ENCODE assay signal across 1 cellular context in the genomic region with DNA sequence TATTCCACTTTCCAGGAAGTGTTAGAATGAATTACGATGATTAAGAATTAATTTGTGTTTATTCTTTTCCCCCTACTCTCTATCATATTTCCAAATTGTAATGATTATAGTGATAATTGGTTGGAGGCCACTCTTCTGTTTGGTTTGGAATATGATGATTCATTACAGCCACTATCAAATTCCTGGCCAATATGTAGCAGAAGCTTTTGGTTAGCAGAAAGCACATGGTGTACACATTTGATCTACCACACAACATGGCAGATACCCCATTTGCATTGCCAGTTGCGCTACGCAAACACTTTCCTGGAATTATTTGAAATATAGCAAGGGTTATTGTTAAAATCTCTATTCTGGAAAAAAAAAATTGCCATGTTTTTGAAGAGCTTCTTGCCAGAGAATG.
TF ChIP-seq lines count a peak whose summit lies in the region.

No MANE protein-coding gene starts in this region.

TF ChIP-seq in IMR-90, 13 proteins besides CTCF, POLR2A, EP300 and RAD21 (continued from another document):
- TF ChIP-seq, protein P1, sequence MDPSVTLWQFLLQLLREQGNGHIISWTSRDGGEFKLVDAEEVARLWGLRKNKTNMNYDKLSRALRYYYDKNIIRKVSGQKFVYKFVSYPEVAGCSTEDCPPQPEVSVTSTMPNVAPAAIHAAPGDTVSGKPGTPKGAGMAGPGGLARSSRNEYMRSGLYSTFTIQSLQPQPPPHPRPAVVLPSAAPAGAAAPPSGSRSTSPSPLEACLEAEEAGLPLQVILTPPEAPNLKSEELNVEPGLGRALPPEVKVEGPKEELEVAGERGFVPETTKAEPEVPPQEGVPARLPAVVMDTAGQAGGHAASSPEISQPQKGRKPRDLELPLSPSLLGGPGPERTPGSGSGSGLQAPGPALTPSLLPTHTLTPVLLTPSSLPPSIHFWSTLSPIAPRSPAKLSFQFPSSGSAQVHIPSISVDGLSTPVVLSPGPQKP (IDR thresholded peaks at IDR 0.05; ENCODE audit: borderline replicate concordance, low read depth, low read length) = no peak
- TF ChIP-seq BHLHE40 (IDR thresholded peaks at IDR 0.05; ENCODE audit: low read depth, low read length) (no peak), CEBPB (IDR thresholded peaks at IDR 0.05; ENCODE audit: low read depth, low read length) (no peak), FOS (IDR thresholded peaks at IDR 0.05; ENCODE audit: low read depth, low read length) (no peak), RCOR1 (IDR thresholded peaks at IDR 0.05; ENCODE audit: insufficient replicate concordance, low read length) (no peak), NFE2L2 (IDR thresholded peaks at IDR 0.05; ENCODE audit: low read depth, low read length) (no peak), MAZ (IDR thresholded peaks at IDR 0.05; ENCODE audit: borderline replicate concordance, low read depth, low read length) (no peak), RFX5 (IDR thresholded peaks at IDR 0.05; ENCODE audit: low read depth, low read length) (no peak), MXI1 (IDR thresholded peaks at IDR 0.05; ENCODE audit: borderline replicate concordance, low read depth, low read length) (no peak)
- TF ChIP-seq, protein P2, sequence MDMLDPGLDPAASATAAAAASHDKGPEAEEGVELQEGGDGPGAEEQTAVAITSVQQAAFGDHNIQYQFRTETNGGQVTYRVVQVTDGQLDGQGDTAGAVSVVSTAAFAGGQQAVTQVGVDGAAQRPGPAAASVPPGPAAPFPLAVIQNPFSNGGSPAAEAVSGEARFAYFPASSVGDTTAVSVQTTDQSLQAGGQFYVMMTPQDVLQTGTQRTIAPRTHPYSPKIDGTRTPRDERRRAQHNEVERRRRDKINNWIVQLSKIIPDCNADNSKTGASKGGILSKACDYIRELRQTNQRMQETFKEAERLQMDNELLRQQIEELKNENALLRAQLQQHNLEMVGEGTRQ (IDR thresholded peaks at IDR 0.05; ENCODE audit: low read depth, low read length) = no peak
